In the genomic region with DNA sequence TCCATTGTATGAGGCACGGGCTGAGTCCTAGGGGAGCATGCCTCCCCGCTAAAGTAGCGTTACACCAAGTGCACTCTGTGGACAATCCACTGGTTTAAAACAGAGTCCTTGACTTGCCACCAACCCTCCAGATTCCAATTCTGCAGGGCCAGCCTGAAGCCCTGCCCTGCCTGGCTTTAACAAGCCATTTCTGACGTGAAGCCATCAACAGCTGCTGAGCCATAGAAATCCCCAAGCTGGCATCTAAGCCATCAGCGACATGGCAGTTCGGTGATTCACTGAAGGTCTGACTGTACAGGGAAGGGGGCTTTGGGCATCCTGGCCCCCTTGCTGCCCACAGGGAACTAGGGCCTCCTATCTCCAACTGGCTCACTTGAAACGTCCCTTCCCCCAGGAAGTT, we compare ENCODE assay signal across 26 cellular contexts.
"Had no signal": no experiment of that assay in that cellular context is flagged by ENCODE, and none has a peak within 500 bp of the region (broad histone marks: within the 10 kb centered on the region; RNA-seq: fewer than 3 reads in every experiment).

No MANE protein-coding gene starts in this region.

- H3K9me3 ChIP-seq: breast epithelium, Peyer's patch, SJSA1 had no signal

- H3K9me3 Mint-ChIP-seq: activated B cell treated with CpG ODN at 0.5 μM for 24 hours; activated CD4-positive, alpha-beta memory T cell treated with anti-CD3 and anti-CD28 coated beads for 36 hours; activated CD4-positive, alpha-beta T cell treated with anti-CD3 and anti-CD28 coated beads, Interleukin-2, amount 10 ng/mL, durations not matched to agents 7 days and 5 days; activated T-cell treated with anti-CD3 and anti-CD28 coated beads, Interleukin-2, amount 50 U/mL, for 72 hours; activated T-helper 2 cell treated with anti-CD3 and anti-CD28 coated beads, Interferon-gamma antibody, Interleukin-2, Interleukin-4, amounts not matched to agents 10 μg/mL and 5 μg/mL and 100 μg/mL, durations not matched to agents 14 hours and 24 hours and 36 hours had no signal

- H3K4me1 ChIP-seq: breast epithelium had no signal

- H3K27ac ChIP-seq: breast epithelium, Peyer's patch, RWPE1, SJSA1 had no signal

- DNase-seq: activated B cell treated with CpG ODN at 0.5 μM for 24 hours; activated CD4-positive, alpha-beta memory T cell treated with anti-CD3 and anti-CD28 coated beads for 36 hours; activated CD4-positive, alpha-beta T cell treated with anti-CD3 and anti-CD28 coated beads for 1 hour; activated CD4-positive, alpha-beta T cell treated with anti-CD3 and anti-CD28 coated beads, Interleukin-2, amount 10 ng/mL, durations not matched to agents 7 days and 5 days; activated CD8-positive, alpha-beta memory T cell treated with anti-CD3 and anti-CD28 coated beads for 24 hours; activated gamma-delta T cell treated with Interleukin-2 at 50 U/mL for 16 hours; activated naive CD4-positive, alpha-beta T cell treated with anti-CD3 and anti-CD28 coated beads, Interleukin-2, amount 50 U/mL, for 16 hours; activated T-cell treated with anti-CD3 and anti-CD28 coated beads, Interleukin-2, amount 50 U/mL, for 72 hours; caudate nucleus; MM.1S; NCI-H1105; NCI-H1436 treated with DMSO at 0.1 percent for 48 hours; NCI-H187; NCI-H2081; NCI-H510A treated with DMSO at 0.1 percent for 48 hours; NCI-H69; NK-92 treated with Interleukin-12 subunit alpha and Interleukin-12 subunit beta, amount 100 ng/mL, for 24 hours; OCI-M1; SHP77; T1000 had no signal

- H3K4me3 Mint-ChIP-seq: activated B cell treated with CpG ODN at 0.5 μM for 24 hours; activated CD4-positive, alpha-beta memory T cell treated with anti-CD3 and anti-CD28 coated beads for 36 hours; activated CD4-positive, alpha-beta T cell treated with anti-CD3 and anti-CD28 coated beads, Interleukin-2, amount 10 ng/mL, durations not matched to agents 7 days and 5 days; activated T-cell treated with anti-CD3 and anti-CD28 coated beads, Interleukin-2, amount 50 U/mL, for 72 hours; T-helper 1 cell treated with Interleukin-12 subunit alpha and Interleukin-12 subunit beta and Interleukin-4 antibody, amounts not matched to agents 30 μg/mL and 1 μg/mL, for 36 hours had no signal

- H3K4me3 ChIP-seq: breast epithelium, Peyer's patch, SJSA1 had no signal

- H3K27me3 ChIP-seq: breast epithelium, Peyer's patch, SJSA1 had no signal

- H3K36me3 ChIP-seq: breast epithelium, Peyer's patch, SJSA1 had no signal

- ATAC-seq: activated T-cell treated with anti-CD3 and anti-CD28 coated beads, Interleukin-2, amount 50 U/mL, for 72 hours had no signal

- H3K27me3 Mint-ChIP-seq: activated B cell treated with CpG ODN at 0.5 μM for 24 hours had no signal

- H3K27ac Mint-ChIP-seq: activated B cell treated with CpG ODN at 0.5 μM for 24 hours; activated CD4-positive, alpha-beta memory T cell treated with anti-CD3 and anti-CD28 coated beads for 36 hours; activated CD4-positive, alpha-beta T cell treated with anti-CD3 and anti-CD28 coated beads, Interleukin-2, amount 10 ng/mL, durations not matched to agents 7 days and 5 days; activated T-cell treated with anti-CD3 and anti-CD28 coated beads, Interleukin-2, amount 50 U/mL, for 72 hours; activated T-helper 2 cell treated with anti-CD3 and anti-CD28 coated beads, Interferon-gamma antibody, Interleukin-2, Interleukin-4, amounts not matched to agents 10 μg/mL and 5 μg/mL and 100 μg/mL, durations not matched to agents 14 hours and 24 hours and 36 hours; T-helper 1 cell treated with Interleukin-12 subunit alpha and Interleukin-12 subunit beta and Interleukin-4 antibody, amounts not matched to agents 30 μg/mL and 1 μg/mL, for 36 hours had no signal
